8 cellular contexts compared by ENCODE assay signal in genomic region chr3:49007068-49007770, GRCh38. TPM values are rescaled to one million over a fixed set of nuclear protein-coding genes. Genes with fewer than 3 reads are reported as not detected.
DNase-seq lines count a peak whose midpoint lies in the region; ATAC-seq and TF ChIP-seq lines count a peak whose summit lies in the region.

Gene WDR6, plus strand, starts transcription at chr3:49007391. Its CDS starts 41 bp downstream, at chr3:49007432.

- peaks cover 23 to 35% of the 10 kb centered on the region in 2 donors for H3K4me1 Mint-ChIP-seq in effector memory CD8-positive, alpha-beta T cell (ENCODE audit: low read depth in 2 of 2)

- DNase-seq in COR-L47 (lab: John Stamatoyannopoulos, UW) (peak; percentile 93), GM20000 (ENCODE audit: low spot score) (peak; percentile 97), HT-29 (ENCODE audit: low spot score) (peak; percentile 93), medulla oblongata (ENCODE audit: extremely low spot score) (peak; percentile 97)
- peak; percentile 92 for DNase-seq in NK-92 treated with Interleukin-12 subunit alpha and Interleukin-12 subunit beta, amount 100 ng/mL, for 24 hours (lab: John Stamatoyannopoulos, UW)
- DNase-seq in effector memory CD8-positive, alpha-beta T cell = peak; percentile 92 to 97 (median 95)
- DNase-seq in stimulated activated CD8-positive, alpha-beta memory T cell treated with anti-CD3 and anti-CD28 coated beads, Interleukin-12 subunit alpha, Interleukin-12 subunit beta, amount 100 ng/mL, for 1 hour (ENCODE audit: low read depth) = peak; percentile 96

- H3K4me3 Mint-ChIP-seq in effector memory CD8-positive, alpha-beta T cell = peak within 1 kb of the TSS; percentile 98 to 99

- H3K36me3 Mint-ChIP-seq in effector memory CD8-positive, alpha-beta T cell (ENCODE audit: insufficient read depth) = peaks cover 39% of the 10 kb centered on the region

- peak; percentile 35 for TF ChIP-seq CTCF in GM20000 (IDR thresholded peaks at IDR 0.05; ENCODE audit: extremely low read depth, missing control alignments)

- CTCF ChIA-PET in activated CD8-positive, alpha-beta memory T cell treated with anti-CD3 and anti-CD28 coated beads for 36 hours (lab: Charles Lee) = interaction anchor here (0.7 to 6.8 kb wide), 10 partner anchors 9 to 345 kb away, joined by 3 to 66 read pairs (median 4); partner anchors contain the start of genes DALRD3, IMPDH2, NDUFAF3 and P4HTM

- peak; percentile 91 for ATAC-seq in effector memory CD8-positive, alpha-beta T cell (replicated peaks)

- no peaks in the 10 kb centered on the region for H3K27me3 Mint-ChIP-seq in effector memory CD8-positive, alpha-beta T cell

- peak within 1 kb of the TSS; percentile 97 to 98 for H3K27ac Mint-ChIP-seq in effector memory CD8-positive, alpha-beta T cell

- no peaks in the 10 kb centered on the region for H3K9me3 Mint-ChIP-seq in effector memory CD8-positive, alpha-beta T cell

- POLR2A ChIA-PET in activated CD8-positive, alpha-beta memory T cell treated with anti-CD3 and anti-CD28 coated beads for 36 hours (lab: Charles Lee) = interaction anchor here (0.7 to 4.4 kb wide), 13 partner anchors 9 to 292 kb away, joined by 3 to 90 read pairs (median 4); partner anchors contain the start of genes DALRD3, IMPDH2, IP6K2 and NDUFAF3

RNA-seq across cellular contexts. Expression of gene WDR6, which starts in this region (rescaled TPM):
- total RNA-seq in HT-29 (2014; rRNA removed; shearing (Covaris generic)) = 82.3 and 87.1 TPM in 2 replicates
- 100 to 1,000 TPM; 141 to 142 TPM for total RNA-seq in activated CD8-positive, alpha-beta memory T cell treated with anti-CD3 and anti-CD28 coated beads for 36 hours

Comparison
In these comparisons a context has a peak if more than half of its experiments do, and no peak if none do; other contexts are left out.
1. Peak in every context shown above with its lines: DNase-seq and ATAC-seq.